Comparison of ENCODE assay signal across 17 cellular contexts in genomic region chr7:142784096-142784495, GRCh38. TPM values are rescaled to one million over a fixed set of nuclear protein-coding genes. Genes with fewer than 3 reads are reported as not detected.
A peak's percentile ranks its signal among the peaks of the same experiment; 100 is the strongest.
DNase-seq lines count a peak whose midpoint lies in the region; ATAC-seq and TF ChIP-seq lines count a peak whose summit lies in the region.
"Had no signal": no experiment of that assay in that cellular context is flagged by ENCODE, and none has a peak within 500 bp of the region (broad histone marks: within the 10 kb centered on the region; RNA-seq: fewer than 3 reads in every experiment).

No MANE protein-coding gene starts in this region.

- no peaks in the 10 kb centered on the region for H4K20me1 ChIP-seq in KMS-11 (ENCODE audit: insufficient read depth)

- ATAC-seq in activated CD8-positive, alpha-beta T cell treated with anti-CD3 and anti-CD28 coated beads, Interleukin-2, amount 10 ng/mL, durations not matched to agents 7 days and 5 days = no peak
- ATAC-seq in naive thymus-derived CD8-positive, alpha-beta T cell = no peak
- ATAC-seq in esophagus mucosa (no peak), GM21367 (IDR thresholded peaks at IDR 0.05; ENCODE audit: unreplicated experiment) (no peak)

- peaks cover 9% of the 10 kb centered on the region for H3K4me1 Mint-ChIP-seq in T-helper 1 cell treated with Interleukin-12 subunit alpha and Interleukin-12 subunit beta and Interleukin-4 antibody, amounts not matched to agents 30 μg/mL and 1 μg/mL, for 36 hours (ENCODE audit: low read depth)
- peaks cover 36% of the 10 kb centered on the region for H3K4me1 Mint-ChIP-seq in activated CD8-positive, alpha-beta T cell treated with anti-CD3 and anti-CD28 coated beads, Interleukin-2, amount 10 ng/mL, durations not matched to agents 7 days and 5 days (ENCODE audit: low read depth)
- H3K4me1 Mint-ChIP-seq in naive thymus-derived CD8-positive, alpha-beta T cell = peaks cover 2 to 41% (median 7%) of the 10 kb centered on the region in 4 donors

- H3K4me3 ChIP-seq in KMS-11 (IDR thresholded peaks at IDR 0.05; ENCODE audit: insufficient read depth, low read depth, low read length) = no peak overlapping the region
- H3K4me3 ChIP-seq: uterus had no signal

- no peak overlapping the region for H3K27ac ChIP-seq in KMS-11
- H3K27ac ChIP-seq: gastrocnemius medialis, uterus had no signal

- H2AFZ ChIP-seq in KMS-11 (ENCODE audit: low read depth) = peak overlapping the region; percentile 96; the same call in 1 of the 2 replicates

- H3K36me3 ChIP-seq in KMS-11 (ENCODE audit: insufficient read depth) = no peaks in the 10 kb centered on the region
- H3K36me3 ChIP-seq: gastrocnemius medialis, uterus had no signal

- no peak overlapping the region for H3K4me2 ChIP-seq in KMS-11

- DNase-seq in T-helper 1 cell (no peak), C1 segment of cervical spinal cord (lab: John Stamatoyannopoulos, UW) (no peak)
- DNase-seq in activated CD8-positive, alpha-beta T cell treated with anti-CD3 and anti-CD28 coated beads, Interleukin-2, amount 10 ng/mL, durations not matched to agents 7 days and 5 days = peak; percentile 20
- DNase-seq in naive thymus-derived CD8-positive, alpha-beta T cell = no peak
- DNase-seq: activated CD4-positive, alpha-beta T cell treated with anti-CD3 and anti-CD28 coated beads for 48 hours; gastrocnemius medialis; midbrain; NCI-H1436 treated with DMSO at 0.1 percent for 48 hours; stimulated activated naive CD4-positive, alpha-beta T cell treated with Interleukin-2 at 50 U/mL for 16 hours; uterus had no signal

- no peaks in the 10 kb centered on the region for H3K27me3 ChIP-seq in KMS-11 (ENCODE audit: insufficient read depth, low read depth)
- H3K27me3 ChIP-seq: gastrocnemius medialis, uterus had no signal

- H3K36me3 Mint-ChIP-seq in T-helper 1 cell treated with Interleukin-12 subunit alpha and Interleukin-12 subunit beta and Interleukin-4 antibody, amounts not matched to agents 30 μg/mL and 1 μg/mL, for 36 hours (ENCODE audit: low read depth) = peaks cover 21% of the 10 kb centered on the region
- H3K36me3 Mint-ChIP-seq in activated CD8-positive, alpha-beta T cell treated with anti-CD3 and anti-CD28 coated beads, Interleukin-2, amount 10 ng/mL, durations not matched to agents 7 days and 5 days (ENCODE audit: low read depth) = peaks cover 23% of the 10 kb centered on the region
- peaks cover 10 to 21% (median 17%) of the 10 kb centered on the region in 3 donors for H3K36me3 Mint-ChIP-seq in naive thymus-derived CD8-positive, alpha-beta T cell

- peak overlapping the region; percentile 94 for H3K27ac Mint-ChIP-seq in T-helper 1 cell treated with Interleukin-12 subunit alpha and Interleukin-12 subunit beta and Interleukin-4 antibody, amounts not matched to agents 30 μg/mL and 1 μg/mL, for 36 hours
- H3K27ac Mint-ChIP-seq in activated CD8-positive, alpha-beta T cell treated with anti-CD3 and anti-CD28 coated beads, Interleukin-2, amount 10 ng/mL, durations not matched to agents 7 days and 5 days = peak overlapping the region; percentile 67
- peak overlapping the region; percentile 95 to 100 (median 99) for H3K27ac Mint-ChIP-seq in naive thymus-derived CD8-positive, alpha-beta T cell

- peaks cover 7% of the 10 kb centered on the region for H3K4me1 ChIP-seq in KMS-11 (ENCODE audit: low read depth, poor library complexity, severe bottlenecking)
- H3K4me1 ChIP-seq: gastrocnemius medialis, uterus had no signal

- no peak for TF ChIP-seq CTCF in KMS-11 (conservative IDR thresholded peaks at IDR 0.05; ENCODE audit: low read depth, low read length)

- H3K4me3 Mint-ChIP-seq in T-helper 1 cell treated with Interleukin-12 subunit alpha and Interleukin-12 subunit beta and Interleukin-4 antibody, amounts not matched to agents 30 μg/mL and 1 μg/mL, for 36 hours = no peak overlapping the region
- no peak overlapping the region for H3K4me3 Mint-ChIP-seq in activated CD8-positive, alpha-beta T cell treated with anti-CD3 and anti-CD28 coated beads, Interleukin-2, amount 10 ng/mL, durations not matched to agents 7 days and 5 days
- H3K4me3 Mint-ChIP-seq in naive thymus-derived CD8-positive, alpha-beta T cell = peak overlapping the region in 5 of 10 donors; percentile 15 to 99 (median 43)

- H3K79me2 ChIP-seq in KMS-11 (ENCODE audit: insufficient read depth, low read depth) = no peaks in the 10 kb centered on the region

- H3K9me3 Mint-ChIP-seq in T-helper 1 cell treated with Interleukin-12 subunit alpha and Interleukin-12 subunit beta and Interleukin-4 antibody, amounts not matched to agents 30 μg/mL and 1 μg/mL, for 36 hours = no peaks in the 10 kb centered on the region
- no peaks in the 10 kb centered on the region for H3K9me3 Mint-ChIP-seq in activated CD8-positive, alpha-beta T cell treated with anti-CD3 and anti-CD28 coated beads, Interleukin-2, amount 10 ng/mL, durations not matched to agents 7 days and 5 days (ENCODE audit: insufficient read depth)
- H3K9me3 Mint-ChIP-seq in naive thymus-derived CD8-positive, alpha-beta T cell = no peaks in the 10 kb centered on the region

- POLR2A ChIA-PET in activated CD8-positive, alpha-beta T cell treated with anti-CD3 and anti-CD28 coated beads, Interleukin-2, amount 10 ng/mL, durations not matched to agents 7 days and 5 days (lab: Charles Lee) = interaction anchor here (0.9 to 20.1 kb wide), 3 partner anchors 21 to 151 kb away, joined by 5 to 2065 read pairs (median 8); no protein-coding TSS in a partner anchor
- POLR2A ChIA-PET in naive thymus-derived CD8-positive, alpha-beta T cell (lab: Charles Lee) = interaction anchor here (0.7 to 22.1 kb wide), 9 partner anchors 14 to 157 kb away, joined by 4 to 3070 read pairs (median 13); no protein-coding TSS in a partner anchor

- no peak overlapping the region for H3K9ac ChIP-seq in KMS-11

- CTCF ChIA-PET in activated CD8-positive, alpha-beta T cell treated with anti-CD3 and anti-CD28 coated beads, Interleukin-2, amount 10 ng/mL, durations not matched to agents 7 days and 5 days (lab: Charles Lee) = interaction anchor here (0.9 to 20.0 kb wide), 12 partner anchors 14 to 324 kb away, joined by 3 to 584 read pairs (median 30); no protein-coding TSS in a partner anchor

- no peaks in the 10 kb centered on the region for H3K27me3 Mint-ChIP-seq in T-helper 1 cell treated with Interleukin-12 subunit alpha and Interleukin-12 subunit beta and Interleukin-4 antibody, amounts not matched to agents 30 μg/mL and 1 μg/mL, for 36 hours (ENCODE audit: low read depth)
- H3K27me3 Mint-ChIP-seq in activated CD8-positive, alpha-beta T cell treated with anti-CD3 and anti-CD28 coated beads, Interleukin-2, amount 10 ng/mL, durations not matched to agents 7 days and 5 days (ENCODE audit: low read depth) = no peaks in the 10 kb centered on the region
- H3K27me3 Mint-ChIP-seq in naive thymus-derived CD8-positive, alpha-beta T cell = no peaks in the 10 kb centered on the region

RNA-seq across cellular contexts. Expression of gene PRSS2, which starts 13.3 kb away (rescaled TPM):
- total RNA-seq in activated CD8-positive, alpha-beta T cell treated with anti-CD3 and anti-CD28 coated beads, Interleukin-2, amount 10 ng/mL, durations not matched to agents 7 days and 5 days = not detected
- not detected for total RNA-seq in naive thymus-derived CD8-positive, alpha-beta T cell
- not detected for polyA plus RNA-seq in naive thymus-derived CD8-positive, alpha-beta T cell
- total RNA-seq in esophagus mucosa = not detected
- total RNA-seq: A172, gastrocnemius medialis, NCI-H460, uterus had no signal

RNA-seq across cellular contexts. Expression of gene PRSS1, which starts 34.8 kb away (rescaled TPM):
- not detected for total RNA-seq in activated CD8-positive, alpha-beta T cell treated with anti-CD3 and anti-CD28 coated beads, Interleukin-2, amount 10 ng/mL, durations not matched to agents 7 days and 5 days
- total RNA-seq in naive thymus-derived CD8-positive, alpha-beta T cell = not detected
- not detected for polyA plus RNA-seq in naive thymus-derived CD8-positive, alpha-beta T cell
- not detected for total RNA-seq in esophagus mucosa
- total RNA-seq: A172, gastrocnemius medialis, NCI-H460, omental fat pad had no signal
